ENCODE assay signal across 16 cellular contexts in the genomic region with DNA sequence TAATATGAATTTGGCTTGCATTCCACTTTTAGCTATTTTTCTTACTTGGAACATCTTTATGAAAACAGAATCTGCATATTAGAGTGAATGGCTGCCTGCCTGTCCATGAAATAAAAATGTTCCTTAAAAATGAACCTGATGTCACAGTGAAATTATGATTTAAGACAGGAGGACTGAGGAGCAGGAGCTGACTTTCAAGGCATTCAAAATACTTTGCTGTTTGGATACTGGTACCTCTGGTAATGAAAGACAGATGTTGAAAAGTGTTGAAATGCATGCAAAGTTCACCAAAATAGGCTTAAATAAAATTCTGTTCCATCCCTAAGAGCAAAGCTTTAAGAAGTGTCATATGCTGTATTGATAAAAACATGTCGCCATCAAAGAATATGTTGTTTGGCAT. TPM values are rescaled to one million over a fixed set of nuclear protein-coding genes. Genes with fewer than 3 reads are reported as not detected.
A peak's percentile ranks its signal among the peaks of the same experiment; 100 is the strongest.
DNase-seq lines count a peak whose midpoint lies in the region; ATAC-seq and TF ChIP-seq lines count a peak whose summit lies in the region.
"Had no signal": no experiment of that assay in that cellular context is flagged by ENCODE, and none has a peak within 500 bp of the region (broad histone marks: within the 10 kb centered on the region; RNA-seq: fewer than 3 reads in every experiment).

No MANE protein-coding gene starts in this region.

- TF ChIP-seq CTCF in HFF-Myc (IDR thresholded peaks at IDR 0.05; ENCODE audit: low read depth, low read length, missing control alignments) (no peak), dorsolateral prefrontal cortex (IDR thresholded peaks at IDR 0.05 in 54 of 56, conservative IDR thresholded peaks at IDR 0.05 in 2 of 56; ENCODE audit: low read depth in 1 of 56, partially characterized antibody in 56 of 56) (no peak), lower lobe of right lung (IDR thresholded peaks at IDR 0.05) (no peak), thoracic aorta (IDR thresholded peaks at IDR 0.05) (no peak), endodermal cell (conservative IDR thresholded peaks at IDR 0.05) (no peak)

- no peak for DNase-seq in HFF-Myc (ENCODE audit: extremely low read depth, low read depth)
- no peak for DNase-seq in dorsolateral prefrontal cortex
- no peak for DNase-seq in lower lobe of right lung
- DNase-seq in thoracic aorta (ENCODE audit: low spot score) = no peak
- DNase-seq in endodermal cell = no peak
- DNase-seq in SIG-M5 treated with dmso at 0.1 percent for 504 hours (lab: John Stamatoyannopoulos, UW; ENCODE audit: unreplicated experiment) = no peak
- no peak for DNase-seq in activated CD4-positive, alpha-beta T cell treated with anti-CD3 and anti-CD28 coated beads, Interleukin-2, amount 10 ng/mL, durations not matched to agents 7 days and 5 days
- DNase-seq: activated CD4-positive, alpha-beta T cell treated with anti-CD3 and anti-CD28 coated beads for 36 hours; activated naive CD4-positive, alpha-beta T cell treated with anti-CD3 and anti-CD28 coated beads, Interleukin-2, amount 10 ng/mL, durations not matched to agents 7 days and 5 days; effector CD8-positive, alpha-beta T cell; NCI-H2081; stimulated activated CD4-positive, alpha-beta T cell treated with anti-CD3 and anti-CD28 coated beads, Interleukin-4, amount 100 ng/mL, for 4 hours had no signal

- H3K4me3 Mint-ChIP-seq in endodermal cell = no peak overlapping the region
- no peak overlapping the region for H3K4me3 Mint-ChIP-seq in activated CD4-positive, alpha-beta T cell treated with anti-CD3 and anti-CD28 coated beads, Interleukin-2, amount 10 ng/mL, durations not matched to agents 7 days and 5 days

- H3K9ac ChIP-seq in endodermal cell (ENCODE audit: extremely low read depth, low read length, poor library complexity, severe bottlenecking) = no peak overlapping the region

- no peaks in the 10 kb centered on the region for H3K9me3 Mint-ChIP-seq in endodermal cell
- H3K9me3 Mint-ChIP-seq in activated CD4-positive, alpha-beta T cell treated with anti-CD3 and anti-CD28 coated beads, Interleukin-2, amount 10 ng/mL, durations not matched to agents 7 days and 5 days = no peaks in the 10 kb centered on the region
- H3K9me3 Mint-ChIP-seq: activated naive CD4-positive, alpha-beta T cell treated with anti-CD3 and anti-CD28 coated beads, Interleukin-2, amount 10 ng/mL, durations not matched to agents 7 days and 5 days had no signal

- H3K4me3 ChIP-seq in HFF-Myc (replicated peaks; ENCODE audit: low read depth, low read length) (peak overlapping the region; percentile 56), dorsolateral prefrontal cortex (peak overlapping the region in 50 of 59 donors; percentile 19 to 79 (median 65)), lower lobe of right lung (peak overlapping the region; percentile 70), thoracic aorta (peak overlapping the region; percentile 76), endodermal cell (ENCODE audit: low read length) (no peak overlapping the region)

- H3K36me3 ChIP-seq in lower lobe of right lung = no peaks in the 10 kb centered on the region
- no peaks in the 10 kb centered on the region for H3K36me3 ChIP-seq in thoracic aorta
- no peaks in the 10 kb centered on the region for H3K36me3 ChIP-seq in endodermal cell (ENCODE audit: control insufficient read depth, insufficient read depth, low read length)
- H3K36me3 ChIP-seq: brain microvascular endothelial cell, ovary, SJCRH30 had no signal

- CTCF ChIA-PET in activated CD4-positive, alpha-beta T cell treated with anti-CD3 and anti-CD28 coated beads, Interleukin-2, amount 10 ng/mL, durations not matched to agents 7 days and 5 days (lab: Charles Lee) = interaction anchor here (0.6 to 1.6 kb wide), 2 partner anchors 9 to 297 kb away, joined by 3 to 5 read pairs; no protein-coding TSS in a partner anchor

- H3K4me1 ChIP-seq in lower lobe of right lung (peaks cover 37% of the 10 kb centered on the region), thoracic aorta (ENCODE audit: control insufficient read depth in 1 of 2, low read depth in 2 of 2) (peaks cover 9 to 61% of the 10 kb centered on the region in 2 donors), endodermal cell (ENCODE audit: control insufficient read depth, insufficient read depth, low read length) (no peaks in the 10 kb centered on the region)

- H3K9me3 ChIP-seq in lower lobe of right lung = no peaks in the 10 kb centered on the region
- H3K9me3 ChIP-seq in thoracic aorta = no peaks in the 10 kb centered on the region
- no peaks in the 10 kb centered on the region for H3K9me3 ChIP-seq in endodermal cell (ENCODE audit: control insufficient read depth, low read length)
- H3K9me3 ChIP-seq: ovary, SJCRH30, testis had no signal

- no peaks in the 10 kb centered on the region for H3K36me3 Mint-ChIP-seq in endodermal cell (ENCODE audit: low read depth)
- peaks cover 5% of the 10 kb centered on the region for H3K36me3 Mint-ChIP-seq in activated CD4-positive, alpha-beta T cell treated with anti-CD3 and anti-CD28 coated beads, Interleukin-2, amount 10 ng/mL, durations not matched to agents 7 days and 5 days (ENCODE audit: low read depth)

- peaks cover 67% of the 10 kb centered on the region for H3K27me3 Mint-ChIP-seq in endodermal cell (ENCODE audit: insufficient read depth)
- peaks cover 69% of the 10 kb centered on the region for H3K27me3 Mint-ChIP-seq in activated CD4-positive, alpha-beta T cell treated with anti-CD3 and anti-CD28 coated beads, Interleukin-2, amount 10 ng/mL, durations not matched to agents 7 days and 5 days

- H3K27ac ChIP-seq in dorsolateral prefrontal cortex (peak overlapping the region in 15 of 59 donors; percentile 9 to 90 (median 78)), lower lobe of right lung (peak overlapping the region; percentile 69), thoracic aorta (peak overlapping the region; percentile 73 to 82), endodermal cell (ENCODE audit: low read depth, low read length) (no peak overlapping the region)
- H3K27ac ChIP-seq: SJCRH30 had no signal

- no peak overlapping the region for H3K27ac Mint-ChIP-seq in endodermal cell
- no peak overlapping the region for H3K27ac Mint-ChIP-seq in activated CD4-positive, alpha-beta T cell treated with anti-CD3 and anti-CD28 coated beads, Interleukin-2, amount 10 ng/mL, durations not matched to agents 7 days and 5 days
- H3K27ac Mint-ChIP-seq: activated CD4-positive, alpha-beta T cell treated with anti-CD3 and anti-CD28 coated beads for 36 hours; activated naive CD4-positive, alpha-beta T cell treated with anti-CD3 and anti-CD28 coated beads, Interleukin-2, amount 10 ng/mL, durations not matched to agents 7 days and 5 days had no signal

- intact Hi-C loops in dorsolateral prefrontal cortex (cut with DNase I) (no loop called here), lower lobe of right lung (cut with DNase I) (no loop called here)

- H3K4me1 Mint-ChIP-seq in endodermal cell = peaks cover 5% of the 10 kb centered on the region
- H3K4me1 Mint-ChIP-seq in activated CD4-positive, alpha-beta T cell treated with anti-CD3 and anti-CD28 coated beads, Interleukin-2, amount 10 ng/mL, durations not matched to agents 7 days and 5 days = peaks cover 14% of the 10 kb centered on the region

- 100% methylated on average over 1 of the region's 1 CpG; no CpG with 5 or more reads in 1 of the 2 experiments for WGBS in endodermal cell (ENCODE audit: insufficient coverage in 1 of 2, insufficient read length in 1 of 2), 2 experiments

- POLR2A ChIA-PET in activated CD4-positive, alpha-beta T cell treated with anti-CD3 and anti-CD28 coated beads, Interleukin-2, amount 10 ng/mL, durations not matched to agents 7 days and 5 days (lab: Charles Lee) = no interaction called here

- H3K27me3 ChIP-seq in dorsolateral prefrontal cortex (peaks cover 0 to 60% (median 0%) of the 10 kb centered on the region in 45 donors), lower lobe of right lung (ENCODE audit: low read depth) (peaks cover 40% of the 10 kb centered on the region), thoracic aorta (replicated peaks; ENCODE audit: insufficient read depth) (no peaks in the 10 kb centered on the region), endodermal cell (ENCODE audit: control insufficient read depth, insufficient read depth, low read length, poor library complexity, severe bottlenecking) (peaks cover 63% of the 10 kb centered on the region)
- H3K27me3 ChIP-seq: ovary, testis had no signal

- ATAC-seq in lower lobe of right lung (no peak), thoracic aorta (ENCODE audit: insufficient number of reproducible peaks, low FRiP score, low read depth) (no peak)
- ATAC-seq: activated CD4-positive, alpha-beta T cell treated with anti-CD3 and anti-CD28 coated beads for 36 hours had no signal

RNA-seq across cellular contexts. Expression of a gene that starts 1.7 kb away (rescaled TPM):
- total RNA-seq in dorsolateral prefrontal cortex (100 to 1,000 TPM; 147 to 344 (median 238) TPM), lower lobe of right lung (63.7 TPM), thoracic aorta (100 to 1,000 TPM; 117 to 152 TPM), endodermal cell (10 to 100 TPM; 49.5 to 53.5 TPM)
- polyA plus RNA-seq in endodermal cell (2013, experiment 1 of 2) = 60.0 TPM
- 55.0 TPM for polyA plus RNA-seq in endodermal cell (2013, experiment 2 of 2)
- total RNA-seq in activated CD4-positive, alpha-beta T cell treated with anti-CD3 and anti-CD28 coated beads, Interleukin-2, amount 10 ng/mL, durations not matched to agents 7 days and 5 days = 10 to 100 TPM; 64.5 to 72.2 TPM
